ENCODE assay signal across 11 cellular contexts in genomic region chr2:42881732-42882131, GRCh38.
DNase-seq lines count a peak whose midpoint lies in the region; ATAC-seq and TF ChIP-seq lines count a peak whose summit lies in the region.
"Had no signal": no experiment of that assay in that cellular context is flagged by ENCODE, and none has a peak within 500 bp of the region (broad histone marks: within the 10 kb centered on the region; RNA-seq: fewer than 3 reads in every experiment).

No MANE protein-coding gene starts in this region.

- H3K9me3 ChIP-seq in lower lobe of right lung, result no peaks in the 10 kb centered on the region
- H3K9me3 ChIP-seq: MG63 had no signal

- H3K36me3 Mint-ChIP-seq in HFFc6 (ENCODE audit: low read depth), result no peaks in the 10 kb centered on the region
- H3K36me3 Mint-ChIP-seq in activated naive CD8-positive, alpha-beta T cell, result peaks cover 7% of the 10 kb centered on the region

- no peak overlapping the region for H3K27ac Mint-ChIP-seq in HFFc6
- peak overlapping the region; percentile 7 for H3K27ac Mint-ChIP-seq in activated naive CD8-positive, alpha-beta T cell
- H3K27ac Mint-ChIP-seq: T-helper 1 cell treated with Interleukin-12 subunit alpha and Interleukin-12 subunit beta and Interleukin-4 antibody, amounts not matched to agents 30 μg/mL and 1 μg/mL, for 36 hours had no signal

- H3K27me3 Mint-ChIP-seq in HFFc6 (ENCODE audit: insufficient read depth), result no peaks in the 10 kb centered on the region; the same call in 1 of the 2 replicates
- no peaks in the 10 kb centered on the region for H3K27me3 Mint-ChIP-seq in activated naive CD8-positive, alpha-beta T cell

- peak; percentile 34 for DNase-seq in activated CD4-positive, alpha-beta T cell treated with anti-CD3 and anti-CD28 coated beads for 48 hours
- DNase-seq in activated CD4-positive, alpha-beta T cell treated with anti-CD3 and anti-CD28 coated beads, Interleukin-2, amount 50 U/mL, for 4 hours, result no peak
- DNase-seq in HFFc6 (peak; percentile 25), lower lobe of right lung (no peak), DMS53 treated with DMSO at 0.1 percent for 48 hours (lab: John Stamatoyannopoulos, UW; ENCODE audit: unreplicated experiment) (no peak)
- no peak for DNase-seq in stimulated activated naive CD4-positive, alpha-beta T cell (lab: John Stamatoyannopoulos, UW)
- DNase-seq: MG63 had no signal

- H3K9me3 Mint-ChIP-seq in HFFc6, result no peaks in the 10 kb centered on the region
- no peaks in the 10 kb centered on the region for H3K9me3 Mint-ChIP-seq in activated naive CD8-positive, alpha-beta T cell (ENCODE audit: low read depth)
- H3K9me3 Mint-ChIP-seq: T-helper 1 cell treated with Interleukin-12 subunit alpha and Interleukin-12 subunit beta and Interleukin-4 antibody, amounts not matched to agents 30 μg/mL and 1 μg/mL, for 36 hours had no signal

- H3K27me3 ChIP-seq in lower lobe of right lung (ENCODE audit: low read depth), result no peaks in the 10 kb centered on the region
- H3K27me3 ChIP-seq: MG63 had no signal

- intact Hi-C loops in lower lobe of right lung (cut with DNase I), result no loop called here

- H3K4me3 ChIP-seq in lower lobe of right lung, result no peak overlapping the region
- H3K4me3 ChIP-seq: lung, MG63 had no signal

- peak overlapping the region; percentile 36 for H3K27ac ChIP-seq in lower lobe of right lung

- TF ChIP-seq CTCF in HFFc6 (IDR thresholded peaks at IDR 0.05) (no peak), lower lobe of right lung (IDR thresholded peaks at IDR 0.05) (no peak)

- no peak overlapping the region for H3K4me3 Mint-ChIP-seq in HFFc6
- H3K4me3 Mint-ChIP-seq in activated naive CD8-positive, alpha-beta T cell, result no peak overlapping the region
- H3K4me3 Mint-ChIP-seq: T-helper 1 cell treated with Interleukin-12 subunit alpha and Interleukin-12 subunit beta and Interleukin-4 antibody, amounts not matched to agents 30 μg/mL and 1 μg/mL, for 36 hours had no signal

- peaks cover 29% of the 10 kb centered on the region for H3K4me1 ChIP-seq in lower lobe of right lung

- peaks cover 38% of the 10 kb centered on the region for H3K4me1 Mint-ChIP-seq in HFFc6 (ENCODE audit: low read depth)
- H3K4me1 Mint-ChIP-seq in activated naive CD8-positive, alpha-beta T cell (ENCODE audit: low read depth), result peaks cover 29% of the 10 kb centered on the region

- no peak for TF ChIP-seq POLR2A in GM18505 (IDR thresholded peaks at IDR 0.05; ENCODE audit: borderline replicate concordance, extremely low read depth, insufficient read depth, insufficient read length)

- no peaks in the 10 kb centered on the region for H3K36me3 ChIP-seq in lower lobe of right lung
- H3K36me3 ChIP-seq: MG63 had no signal

- ATAC-seq in lower lobe of right lung (no peak), GM18505 (IDR thresholded peaks at IDR 0.05; ENCODE audit: unreplicated experiment) (no peak)

Comparison
In these comparisons a context has a peak if more than half of its experiments do, and no peak if none do; other contexts are left out.
1. DNase-seq: peak in activated CD4-positive, alpha-beta T cell treated with anti-CD3 and anti-CD28 coated beads for 48 hours (single experiment) and HFFc6 (single experiment); none in activated CD4-positive, alpha-beta T cell treated with anti-CD3 and anti-CD28 coated beads, Interleukin-2, amount 50 U/mL, for 4 hours (0 of 2), lower lobe of right lung (single experiment), stimulated activated naive CD4-positive, alpha-beta T cell (0 of 6) and DMS53 treated with DMSO at 0.1 percent for 48 hours (single experiment).